ENCODE assay signal across 1 cellular context in the genomic region with DNA sequence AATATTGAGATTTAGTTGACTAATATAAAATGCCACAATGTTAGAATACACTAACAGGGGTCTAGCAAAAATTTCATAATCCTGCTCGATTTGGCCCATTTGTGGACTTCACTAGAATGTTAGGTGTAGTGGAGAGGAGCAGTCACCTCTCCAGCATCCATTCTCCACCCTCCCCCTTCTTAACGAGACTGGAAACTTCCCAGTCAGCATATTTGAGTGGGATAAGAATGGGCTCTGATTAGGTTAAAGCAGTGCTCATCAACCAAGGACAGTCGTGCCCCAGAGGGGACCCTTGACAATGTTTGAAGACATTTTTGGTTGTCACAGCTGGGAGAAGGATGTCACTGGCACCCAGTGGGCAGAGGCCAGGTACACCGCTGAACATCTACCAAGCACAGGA.
TF ChIP-seq lines count a peak whose summit lies in the region.

No MANE protein-coding gene starts in this region.

TF ChIP-seq in HepG2, 621 proteins besides CTCF, POLR2A, EP300 and RAD21 (continued from another document):
- no peak for TF ChIP-seq ARNT (IDR thresholded peaks at IDR 0.05)
- TF ChIP-seq NFE2L2 (IDR thresholded peaks at IDR 0.05; ENCODE audit: low read length): no peak
- TF ChIP-seq ZNF792 (CRISPR knock-in tag; IDR thresholded peaks at IDR 0.05): 0 out of 2 replicates have a peak, but pooled peaks have one; percentile 10
- peak; percentile 91 for TF ChIP-seq MAFF (IDR thresholded peaks at IDR 0.05; ENCODE audit: low read depth, low read length)
- TF ChIP-seq ZNF468 (CRISPR knock-in tag; IDR thresholded peaks at IDR 0.05): no peak
- TF ChIP-seq ZNF549 (CRISPR knock-in tag; IDR thresholded peaks at IDR 0.05): no peak
- no peak for TF ChIP-seq NONO (IDR thresholded peaks at IDR 0.05)
- no peak for TF ChIP-seq NONO (CRISPR knock-in tag; conservative IDR thresholded peaks at IDR 0.05)
- TF ChIP-seq MAFK (conservative IDR thresholded peaks at IDR 0.05 in 1 of 2, IDR thresholded peaks at IDR 0.05 in 1 of 2; ENCODE audit: low read length in 2 of 2): peak; percentile 94 to 95
- no peak for TF ChIP-seq ZNF547 (CRISPR knock-in tag; IDR thresholded peaks at IDR 0.05)
